In the genomic region with DNA sequence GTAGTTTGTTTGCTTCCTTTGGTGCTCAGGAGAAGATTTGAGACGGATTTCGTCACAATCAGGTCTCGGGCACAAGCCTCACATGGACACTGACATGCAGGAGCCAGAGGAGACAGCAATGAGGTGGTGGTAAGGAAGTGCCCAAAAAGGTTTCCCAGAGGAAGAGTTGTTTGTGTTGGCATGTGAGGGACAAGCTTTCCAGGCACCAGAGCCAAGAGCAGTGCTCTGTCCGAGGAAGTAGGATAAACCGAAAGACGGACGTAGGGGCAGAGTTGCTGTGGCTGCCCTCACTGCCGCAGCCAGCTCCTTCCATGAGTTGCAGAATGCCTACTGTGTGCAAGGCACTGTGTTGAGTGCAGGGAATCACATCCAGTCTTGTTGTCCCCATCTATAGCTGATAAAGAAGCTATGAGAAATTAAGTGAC, we compare ENCODE assay signal across 9 cellular contexts. TPM values are rescaled to one million over a fixed set of nuclear protein-coding genes. Genes with fewer than 3 reads are reported as not detected.
DNase-seq lines count a peak whose midpoint lies in the region; ATAC-seq, FAIRE-seq and TF ChIP-seq lines count a peak whose summit lies in the region.
"Had no signal": no experiment of that assay in that cellular context is flagged by ENCODE, and none has a peak within 500 bp of the region (broad histone marks: within the 10 kb centered on the region; RNA-seq: fewer than 3 reads in every experiment).

No MANE protein-coding gene starts in this region.

- POLR2A ChIA-PET in AG04450 (lab: Yijun Ruan, JAX) (interaction anchor here (0.5 to 0.6 kb wide), 2 partner anchors 41 to 79 kb away, joined by 3 to 4 read pairs; no protein-coding TSS in a partner anchor), H1 (lab: Charles Lee; ENCODE audit: partially characterized antibody) (interaction anchor here (0.8 to 9.1 kb wide), 17 partner anchors 9 to 370 kb away, joined by 3 to 98 read pairs (median 7); a partner anchor contains a TSS)

- H3K18ac ChIP-seq in H1 (ENCODE audit: extremely low read depth, low read length): peak overlapping the region; percentile 89

- H3K4me3 Mint-ChIP-seq in nephron: peak overlapping the region in 1 of 3 experiments; percentile 71

- TF ChIP-seq POLR2A in Peyer's patch (IDR thresholded peaks at IDR 0.05): no peak
- TF ChIP-seq POLR2A in H1 (IDR thresholded peaks at IDR 0.05; ENCODE audit: control extremely low read depth in 1 of 2, low read depth in 2 of 2, low read length in 2 of 2): no peak

- TF ChIP-seq CTCF in AG04450 (IDR thresholded peaks at IDR 0.05; ENCODE audit: low read depth, low read length) (no peak), Peyer's patch (IDR thresholded peaks at IDR 0.05) (no peak), H1 (IDR thresholded peaks at IDR 0.05; ENCODE audit: control extremely low read depth in 1 of 3, insufficient read depth in 1 of 3, low read depth in 1 of 3, low read length in 3 of 3) (no peak), nephron (IDR thresholded peaks at IDR 0.05; ENCODE audit: unreplicated experiment in 3 of 3) (no peak)

- H4K91ac ChIP-seq in H1 (replicated peaks; ENCODE audit: insufficient read length, low read length): peak overlapping the region; percentile 45

- WGBS in H1 (ENCODE audit: extremely low coverage in 1 of 2, insufficient coverage in 1 of 2, insufficient read length in 1 of 2, insufficient replicate concordance in 2 of 2, low coverage in 1 of 2, low lambda C conversion rate in 2 of 2, missing lambda C conversion rate in 1 of 2), 2 experiments: 83% methylated on average over 8 of the region's 8 CpGs; no CpG with 5 or more reads in 1 of the 2 experiments

- H3K4me1 Mint-ChIP-seq in nephron: peaks cover 39% of the 10 kb centered on the region

- H3K4me3 ChIP-seq in AG04450 (ENCODE audit: low read depth, low read length): no peak overlapping the region
- H3K4me3 ChIP-seq in Peyer's patch: no peak overlapping the region
- H3K4me3 ChIP-seq in H1 (ENCODE audit: extremely low read depth in 1 of 4, insufficient read depth in 2 of 4, low read depth in 3 of 4, low read length in 4 of 4): peak overlapping the region in 1 of 4 experiments; percentile 36; a peak in 1 of 8 replicates

- H2BK15ac ChIP-seq in H1 (ENCODE audit: low read length): 0 out of 2 replicates have a peak overlapping the region, but pooled peaks have one; percentile 62

- TF ChIP-seq RAD21 in H1 (IDR thresholded peaks at IDR 0.05 in 1 of 2, conservative IDR thresholded peaks at IDR 0.05 in 1 of 2; ENCODE audit: low read depth in 2 of 2, low read length in 2 of 2): no peak

- H3K14ac ChIP-seq in H1 (ENCODE audit: insufficient read length): no peak overlapping the region

- no peak overlapping the region for H4K8ac ChIP-seq in H1 (ENCODE audit: extremely low read depth, insufficient read depth, low read length)

- peaks cover 11 to 36% (median 22%) of the 10 kb centered on the region in 4 donors for H3K4me1 ChIP-seq in Peyer's patch
- H3K4me1 ChIP-seq in H1 (replicated peaks in 1 of 4; ENCODE audit: control insufficient read depth in 3 of 4, insufficient read depth in 4 of 4, low read length in 3 of 4): peaks cover 13 to 21% (median 19%) of the 10 kb centered on the region in 4 experiments

- peaks cover 6 to 47% of the 10 kb centered on the region in 2 experiments; a peak in 3 of 4 replicates for H3K79me2 ChIP-seq in H1 (ENCODE audit: control insufficient read depth in 1 of 2, insufficient read depth in 2 of 2, low read length in 2 of 2)

- H3K27ac ChIP-seq in AG04450 (ENCODE audit: low read depth, low read length): peak overlapping the region; percentile 69
- peak overlapping the region; percentile 66 to 86 (median 74) for H3K27ac ChIP-seq in Peyer's patch
- H3K27ac ChIP-seq in H1 (ENCODE audit: low read depth, low read length): peak overlapping the region; percentile 82

- no peaks in the 10 kb centered on the region for H3K9me3 Mint-ChIP-seq in nephron

- peak overlapping the region; percentile 13 for H2BK20ac ChIP-seq in H1 (ENCODE audit: low read length)

- peaks cover 1 to 3% of the 10 kb centered on the region in 2 experiments for H4K20me1 ChIP-seq in H1 (replicated peaks in 1 of 2; ENCODE audit: control insufficient read depth in 1 of 2, insufficient read depth in 2 of 2, low read length in 2 of 2)

- peak overlapping the region; percentile 60 for H4K5ac ChIP-seq in H1 (ENCODE audit: insufficient read length, low read depth, low read length)

- H3K23ac ChIP-seq in H1 (ENCODE audit: insufficient read length): no peak overlapping the region

- H3K79me1 ChIP-seq in H1 (ENCODE audit: low read depth, low read length): no peaks in the 10 kb centered on the region; the same call in 1 of the 2 replicates

- peak overlapping the region; percentile 72 for H2AK5ac ChIP-seq in H1 (ENCODE audit: low read depth, low read length)

- no peak overlapping the region for H3K56ac ChIP-seq in H1 (replicated peaks; ENCODE audit: insufficient read length, low read depth, low read length)

- H3K27ac Mint-ChIP-seq in nephron: peak overlapping the region; percentile 87 to 94 (median 91)

- H2BK12ac ChIP-seq in H1 (ENCODE audit: low read depth, low read length): peak overlapping the region; percentile 73

- no peak for TF ChIP-seq EP300 in H1 (IDR thresholded peaks at IDR 0.05; ENCODE audit: borderline replicate concordance in 1 of 2, low read depth in 2 of 2, low read length in 2 of 2)

- peak overlapping the region; percentile 30 for H2BK120ac ChIP-seq in H1 (replicated peaks; ENCODE audit: low read depth, low read length)

- H2AFZ ChIP-seq in H1 (ENCODE audit: low read length): no peak overlapping the region

- peak overlapping the region; percentile 93 for H2BK5ac ChIP-seq in H1 (ENCODE audit: low read depth, low read length)

- H3K4ac ChIP-seq in H1 (replicated peaks; ENCODE audit: insufficient read length, low read depth, low read length): peak overlapping the region; percentile 55

- H3K27me3 Mint-ChIP-seq in nephron (ENCODE audit: low read depth): no peaks in the 10 kb centered on the region

- no peak for FAIRE-seq in H1 (lab: Jason Lieb, UNC)
- FAIRE-seq: G401.6 had no signal

- no peaks in the 10 kb centered on the region; the same call in 1 of the 2 replicates for H3K23me2 ChIP-seq in H1 (ENCODE audit: low read depth, low read length)

- H3K4me2 ChIP-seq in H1 (ENCODE audit: insufficient read depth in 1 of 2, low read depth in 2 of 2, low read length in 2 of 2): peak overlapping the region; percentile 69

- CTCF ChIA-PET in AG04450 (lab: Charles Lee) (interaction anchor here (1.1 to 4.7 kb wide), 5 partner anchors 10 to 89 kb away, joined by 3 to 35 read pairs (median 9); no protein-coding TSS in a partner anchor), H1 (lab: Charles Lee; ENCODE audit: partially characterized antibody) (interaction anchor here (0.5 to 2.5 kb wide), 8 partner anchors 9 to 86 kb away, joined by 3 to 14 read pairs (median 4); no protein-coding TSS in a partner anchor)

- ATAC-seq in GM21367 (IDR thresholded peaks at IDR 0.05; ENCODE audit: unreplicated experiment): no peak

- peak overlapping the region in 3 of 4 experiments; percentile 25 to 77 (median 44); a peak in 6 of 7 replicates for H3K9ac ChIP-seq in H1 (replicated peaks in 1 of 4; ENCODE audit: extremely low read depth in 1 of 4, low read depth in 3 of 4, low read length in 3 of 4)

- H3K36me3 ChIP-seq in Peyer's patch (peaks cover 0 to 32% (median 0%) of the 10 kb centered on the region in 3 donors), H1 (ENCODE audit: control insufficient read depth in 2 of 4, insufficient read depth in 4 of 4, low read length in 3 of 4) (peaks cover 19 to 83% (median 37%) of the 10 kb centered on the region in 4 experiments; a peak in 7 of 8 replicates)

- H3K36me3 Mint-ChIP-seq in nephron (ENCODE audit: low read depth): peaks cover 47% of the 10 kb centered on the region

- H3K9me3 ChIP-seq in AG04450 (ENCODE audit: control insufficient read depth, insufficient read depth, low read length) (no peaks in the 10 kb centered on the region), Peyer's patch (no peaks in the 10 kb centered on the region), H1 (ENCODE audit: insufficient read depth in 2 of 2, low read depth in 1 of 2, low read length in 1 of 2) (no peaks in the 10 kb centered on the region)

- H3K27me3 ChIP-seq in AG04450 (ENCODE audit: control insufficient read depth, insufficient read depth, low read length) (no peaks in the 10 kb centered on the region), Peyer's patch (no peaks in the 10 kb centered on the region), H1 (replicated peaks in 1 of 4; ENCODE audit: control insufficient read depth in 3 of 4, extremely low read depth in 1 of 4, insufficient read depth in 3 of 4, low read length in 3 of 4) (no peaks in the 10 kb centered on the region)

- DNase-seq in AG04450 (ENCODE audit: low read depth, low spot score) (no peak), Peyer's patch (no peak), H1 (ENCODE audit: low read depth in 1 of 2, low spot score in 2 of 2) (no peak), SW480 (ENCODE audit: low spot score) (no peak), NCI-H748 treated with DMSO at 0.1 percent for 48 hours (lab: John Stamatoyannopoulos, UW) (no peak), DMS79 treated with DMSO at 0.1 percent for 48 hours (lab: John Stamatoyannopoulos, UW) (no peak)

RNA-seq across cellular contexts. Expression of a gene that starts 27.7 kb away (rescaled TPM):
- polyA plus RNA-seq in AG04450 (2011; rRNA removed) (142 and 165 TPM in 2 replicates), H1 (2011; rRNA removed) (204 and 213 TPM in 2 replicates)
- 62.8 and 63.5 TPM in 2 replicates for polyA minus RNA-seq in AG04450 (2011; rRNA and poly(A)+ RNA removed)
- total RNA-seq in Peyer's patch: 10 to 100 TPM; 35.9 to 73.4 (median 40.3) TPM
- 268 and 273 TPM in 2 replicates for total RNA-seq in H1 (2021; fragmentation: NEBNext Ultra II Directional; extraction: Animal tissue kit (Norgen Biotek cat#: 25700))
- polyA plus RNA-seq in H1 (2011; cell fraction: cytosol; rRNA removed): 282 TPM
- polyA plus RNA-seq in H1 (2011; cell fraction: nucleus; rRNA removed): 128 TPM
- polyA plus RNA-seq in H1 (2012, experiment 1 of 2): 252 to 307 TPM (median 272 TPM) in 4 replicates
- polyA plus RNA-seq in H1 (2012, experiment 2 of 2): 223 TPM
- polyA plus RNA-seq in H1 (2013, experiment 1 of 2): 207 TPM
- 212 TPM for polyA plus RNA-seq in H1 (2013, experiment 2 of 2)
- polyA minus RNA-seq in H1 (2011; rRNA and poly(A)+ RNA removed): 127 and 143 TPM in 2 replicates
- 79.1 TPM for polyA minus RNA-seq in H1 (2011; cell fraction: cytosol; rRNA and poly(A)+ RNA removed)
- polyA minus RNA-seq in H1 (2011; cell fraction: nucleus; rRNA and poly(A)+ RNA removed): 38.4 TPM

RNA-seq across cellular contexts. Expression of a gene that starts 44.8 kb away (rescaled TPM):
- polyA plus RNA-seq in AG04450 (2011; rRNA removed) (4.9 and 7.3 TPM in 2 replicates), H1 (2011; rRNA removed) (6.6 and 9.8 TPM in 2 replicates)
- polyA minus RNA-seq in AG04450 (2011; rRNA and poly(A)+ RNA removed): 12.7 and 15.9 TPM in 2 replicates
- total RNA-seq in Peyer's patch: 10 to 100 TPM; 24.7 to 61.9 (median 42.4) TPM
- 92.0 and 104 TPM in 2 replicates for total RNA-seq in H1 (2021; fragmentation: NEBNext Ultra II Directional; extraction: Animal tissue kit (Norgen Biotek cat#: 25700))
- 8.5 TPM for polyA plus RNA-seq in H1 (2011; cell fraction: cytosol; rRNA removed)
- 22.5 TPM for polyA plus RNA-seq in H1 (2011; cell fraction: nucleus; rRNA removed)
- 35.8 to 57.1 TPM (median 46.0 TPM) in 4 replicates for polyA plus RNA-seq in H1 (2012, experiment 1 of 2)
- polyA plus RNA-seq in H1 (2012, experiment 2 of 2): 21.2 TPM
- 34.8 TPM for polyA plus RNA-seq in H1 (2013, experiment 1 of 2)
- 33.0 TPM for polyA plus RNA-seq in H1 (2013, experiment 2 of 2)
- polyA minus RNA-seq in H1 (2011; rRNA and poly(A)+ RNA removed): 17.8 and 22.5 TPM in 2 replicates
- polyA minus RNA-seq in H1 (2011; cell fraction: cytosol; rRNA and poly(A)+ RNA removed): 32.1 TPM
- 20.7 TPM for polyA minus RNA-seq in H1 (2011; cell fraction: nucleus; rRNA and poly(A)+ RNA removed)
